9 cellular contexts compared by ENCODE assay signal in genomic region chr16:85235988-85236831, GRCh38.
DNase-seq lines count a peak whose midpoint lies in the region; ATAC-seq and TF ChIP-seq lines count a peak whose summit lies in the region.
"Had no signal": no experiment of that assay in that cellular context is flagged by ENCODE, and none has a peak within 500 bp of the region (broad histone marks: within the 10 kb centered on the region; RNA-seq: fewer than 3 reads in every experiment).

No MANE protein-coding gene starts in this region.

- H3K4me1 ChIP-seq in HUES64 (ENCODE audit: insufficient read depth, low read length): peaks cover 26% of the 10 kb centered on the region; the same call in 1 of the 2 replicates
- H3K4me1 ChIP-seq in trophoblast cell (ENCODE audit: control insufficient read depth in 1 of 2, insufficient read depth in 2 of 2, low read length in 2 of 2): peaks cover 14 to 28% of the 10 kb centered on the region in 2 experiments
- peaks cover 14% of the 10 kb centered on the region for H3K4me1 ChIP-seq in HAP-1

- peak overlapping the region; percentile 41 for H3K14ac ChIP-seq in trophoblast cell (ENCODE audit: low read length)

- H2AK5ac ChIP-seq in trophoblast cell (ENCODE audit: low read length): peak overlapping the region; percentile 80

- peak overlapping the region; percentile 59 for H2BK120ac ChIP-seq in trophoblast cell (ENCODE audit: insufficient read depth, low read length, poor library complexity)

- no peaks in the 10 kb centered on the region for H3K9me3 ChIP-seq in HUES64 (ENCODE audit: insufficient read depth, low read depth, low read length)
- no peaks in the 10 kb centered on the region for H3K9me3 ChIP-seq in trophoblast cell (ENCODE audit: insufficient read depth, low read depth, low read length)
- no peaks in the 10 kb centered on the region for H3K9me3 ChIP-seq in HAP-1

- peak overlapping the region; percentile 37 for H2AFZ ChIP-seq in trophoblast cell (ENCODE audit: insufficient read depth, low read length, poor library complexity)

- peak overlapping the region; percentile 78 for H2BK5ac ChIP-seq in trophoblast cell (ENCODE audit: low read depth, low read length, poor library complexity)

- H3K27ac ChIP-seq in HUES64 (ENCODE audit: low read depth, low read length): peak overlapping the region; percentile 91; the same call in 1 of the 2 replicates
- H3K27ac ChIP-seq in trophoblast cell (ENCODE audit: low read depth, low read length): peak overlapping the region; percentile 86

- H4K12ac ChIP-seq in trophoblast cell (ENCODE audit: low read depth, low read length): peak overlapping the region; percentile 1

- peak overlapping the region; percentile 67 for H3K4me2 ChIP-seq in trophoblast cell (ENCODE audit: low read length)

- H3K27me3 ChIP-seq in HUES64 (ENCODE audit: insufficient read depth, low read length) (no peaks in the 10 kb centered on the region), trophoblast cell (ENCODE audit: insufficient read depth, low read length) (no peaks in the 10 kb centered on the region), HAP-1 (ENCODE audit: low read depth) (no peaks in the 10 kb centered on the region)

- H3K18ac ChIP-seq in trophoblast cell (ENCODE audit: low read length): peak overlapping the region; percentile 69

- H2BK12ac ChIP-seq in trophoblast cell (ENCODE audit: low read length): peak overlapping the region; percentile 7

- no peaks in the 10 kb centered on the region for H3K36me3 ChIP-seq in HUES64 (ENCODE audit: insufficient read depth, low read length)
- no peaks in the 10 kb centered on the region for H3K36me3 ChIP-seq in trophoblast cell (ENCODE audit: control insufficient read depth in 1 of 2, insufficient read depth in 2 of 2, low read length in 2 of 2)
- no peaks in the 10 kb centered on the region for H3K36me3 ChIP-seq in HAP-1 (replicated peaks)

- 25% methylated on average over 20 of the region's 20 CpGs for WGBS in HUES64
- WGBS in trophoblast cell (ENCODE audit: extremely low coverage, insufficient coverage, insufficient read length): no CpG with 5 or more reads among the region's 20 CpGs

- DNase-seq in ELR (ENCODE audit: low read depth): peak; percentile 49
- no peak for DNase-seq in fibroblast of pulmonary artery (ENCODE audit: low read depth)
- no peak for DNase-seq in trophoblast cell
- no peak for DNase-seq in HAP-1 (ENCODE audit: low spot score in 2 of 2)
- DNase-seq in KG1 (lab: John Stamatoyannopoulos, UW): no peak
- no peak for DNase-seq in COLO829 (ENCODE audit: low spot score)
- DNase-seq: naive B cell had no signal

- no peak for ATAC-seq in HG03025 (IDR thresholded peaks at IDR 0.05; ENCODE audit: low FRiP score, unreplicated experiment)

- H3K4me3 ChIP-seq in HUES64 (ENCODE audit: low read length) (peak overlapping the region; percentile 50), fibroblast of pulmonary artery (replicated peaks; ENCODE audit: low read depth, low read length) (peak overlapping the region; percentile 14), trophoblast cell (ENCODE audit: low read depth, low read length) (no peak overlapping the region), HAP-1 (no peak overlapping the region)

- no peak overlapping the region for H3K23ac ChIP-seq in trophoblast cell (ENCODE audit: low read length)

- peak overlapping the region; percentile 74 for H4K8ac ChIP-seq in trophoblast cell (ENCODE audit: low read depth, low read length)

- peak overlapping the region; percentile 68 for H4K91ac ChIP-seq in trophoblast cell (ENCODE audit: low read depth, low read length)

- H3K79me1 ChIP-seq in trophoblast cell (ENCODE audit: low read length): peaks cover 30% of the 10 kb centered on the region

- H3K9ac ChIP-seq in HUES64 (ENCODE audit: low read depth, low read length): 0 out of 2 replicates have a peak overlapping the region, but pooled peaks have one; percentile 39
- H3K9ac ChIP-seq in trophoblast cell (ENCODE audit: low read length): peak overlapping the region; percentile 36

- H3K4ac ChIP-seq in trophoblast cell (ENCODE audit: low read depth, low read length): peak overlapping the region; percentile 12

- in situ Hi-C loops in HAP-1 (cut with MboI; ENCODE audit: low sequenced_read_pairs): no loop called here

- TF ChIP-seq CTCF in fibroblast of pulmonary artery (IDR thresholded peaks at IDR 0.05; ENCODE audit: low read length, missing control alignments): no peak

- H3K79me2 ChIP-seq in trophoblast cell (ENCODE audit: control insufficient read depth, insufficient read depth, low read length, poor library complexity): no peaks in the 10 kb centered on the region

Comparison
In these comparisons a context has a peak if more than half of its experiments do, and no peak if none do; other contexts are left out.
1. H3K4me3 ChIP-seq: peak in HUES64 (single experiment) and fibroblast of pulmonary artery (single experiment); none in trophoblast cell (single experiment) and HAP-1 (single experiment).